In genomic region chr11:119712459-119713360, GRCh38 we compare ENCODE assay signal across 16 cellular contexts. TPM values are rescaled to one million over a fixed set of nuclear protein-coding genes. Genes with fewer than 3 reads are reported as not detected.
A peak's percentile ranks its signal among the peaks of the same experiment; 100 is the strongest.
DNase-seq lines count a peak whose midpoint lies in the region; ATAC-seq and TF ChIP-seq lines count a peak whose summit lies in the region.
"Had no signal": no experiment of that assay in that cellular context is flagged by ENCODE, and none has a peak within 500 bp of the region (broad histone marks: within the 10 kb centered on the region; RNA-seq: fewer than 3 reads in every experiment).

No MANE protein-coding gene starts in this region.

- H3K9me3 ChIP-seq in body of pancreas, result no peaks in the 10 kb centered on the region
- H3K9me3 ChIP-seq: SK-N-SH had no signal

- no peak for TF ChIP-seq CTCF in CD14-positive monocyte (IDR thresholded peaks at IDR 0.05)
- no peak for TF ChIP-seq CTCF in body of pancreas (IDR thresholded peaks at IDR 0.05)
- no peak for TF ChIP-seq CTCF in neural crest cell (conservative IDR thresholded peaks at IDR 0.05)
- TF ChIP-seq CTCF in lower leg skin (IDR thresholded peaks at IDR 0.05), result no peak

- H3K27me3 Mint-ChIP-seq in CD14-positive monocyte (ENCODE audit: low read depth in 3 of 3), result peaks cover 0 to 5% (median 1%) of the 10 kb centered on the region in 3 donors
- no peaks in the 10 kb centered on the region for H3K27me3 Mint-ChIP-seq in neural crest cell (ENCODE audit: low read depth)

- no peak for TF ChIP-seq POLR2A in body of pancreas (IDR thresholded peaks at IDR 0.05)
- TF ChIP-seq POLR2A in lower leg skin (IDR thresholded peaks at IDR 0.05), result no peak

- ATAC-seq in body of pancreas (peak; percentile 41), GM21447 (IDR thresholded peaks at IDR 0.05; ENCODE audit: unreplicated experiment) (no peak)
- ATAC-seq: activated T-helper 17 cell treated with anti-CD3 and anti-CD28 coated beads, Interleukin-2, amount 50 U/mL, for 72 hours; K562; stimulated activated naive CD8-positive, alpha-beta T cell treated with anti-CD3 and anti-CD28 coated beads, Interleukin-15, amount 100 ng/mL, for 72 hours had no signal

- peaks cover 4 to 5% of the 10 kb centered on the region in 2 donors for H3K36me3 Mint-ChIP-seq in CD14-positive monocyte
- no peaks in the 10 kb centered on the region for H3K36me3 Mint-ChIP-seq in neural crest cell (ENCODE audit: low read depth)

- H3K4me1 Mint-ChIP-seq in CD14-positive monocyte (peaks cover 63% of the 10 kb centered on the region), neural crest cell (peaks cover 55% of the 10 kb centered on the region)

- H3K9me3 Mint-ChIP-seq in CD14-positive monocyte (peaks cover 0 to 4% (median 0%) of the 10 kb centered on the region in 7 donors), neural crest cell (no peaks in the 10 kb centered on the region)
- H3K9me3 Mint-ChIP-seq: activated T-helper 17 cell treated with anti-CD3 and anti-CD28 coated beads, Interleukin-2, amount 50 U/mL, for 72 hours; stimulated activated naive CD8-positive, alpha-beta T cell treated with anti-CD3 and anti-CD28 coated beads, Interleukin-15, amount 100 ng/mL, for 72 hours had no signal

- H3K4me1 ChIP-seq in body of pancreas, result peaks cover 27% of the 10 kb centered on the region

- intact Hi-C loops in CD14-positive monocyte (cut with micrococcal nuclease) (no loop called here), body of pancreas (cut with DNase I) (no loop called here), posterior vena cava (cut with DNase I) (no loop called here), lower leg skin (cut with DNase I; ENCODE audit: low total_unique reads) (no loop called here)

- H3K4me3 Mint-ChIP-seq in CD14-positive monocyte (peak overlapping the region; percentile 6 to 55), neural crest cell (no peak overlapping the region)
- H3K4me3 Mint-ChIP-seq: activated T-helper 17 cell treated with anti-CD3 and anti-CD28 coated beads, Interleukin-2, amount 50 U/mL, for 72 hours; stimulated activated naive CD8-positive, alpha-beta T cell treated with anti-CD3 and anti-CD28 coated beads, Interleukin-15, amount 100 ng/mL, for 72 hours had no signal

- H3K4me3 ChIP-seq in body of pancreas (no peak overlapping the region), lower leg skin (ENCODE audit: low read depth, poor library complexity, severe bottlenecking) (no peak overlapping the region)
- H3K4me3 ChIP-seq: K562 had no signal

- H3K36me3 ChIP-seq in body of pancreas (replicated peaks in 1 of 2; ENCODE audit: insufficient read depth in 1 of 2, low read depth in 2 of 2), result no peaks in the 10 kb centered on the region

- no peak for DNase-seq in CD14-positive monocyte (ENCODE audit: low spot score)
- peak; percentile 90 for DNase-seq in MV-4-11 (lab: John Stamatoyannopoulos, UW)
- DNase-seq in body of pancreas, result peak in 1 of 4 donors; percentile 39
- no peak for DNase-seq in neural crest cell (ENCODE audit: low read depth, low spot score)
- no peak for DNase-seq in posterior vena cava (ENCODE audit: low spot score)
- DNase-seq in DMS79 (lab: John Stamatoyannopoulos, UW), result no peak
- no peak for DNase-seq in lower leg skin (ENCODE audit: low spot score in 2 of 2)
- DNase-seq: NCI-H1694 treated with DMSO at 0.1 percent for 48 hours; NCI-H345; SK-N-SH; stimulated activated CD4-positive, alpha-beta T cell treated with anti-CD3 and anti-CD28 coated beads, Interleukin-15, amount 100 ng/mL, for 24 hours; stimulated activated naive CD8-positive, alpha-beta T cell treated with anti-CD3 and anti-CD28 coated beads, Interleukin-15, amount 100 ng/mL, for 72 hours had no signal

- H3K27ac ChIP-seq in body of pancreas, result peak overlapping the region in 3 of 4 donors; percentile 44 to 68 (median 65)
- H3K27ac ChIP-seq: VCaP had no signal

- H3K27me3 ChIP-seq in body of pancreas, result no peaks in the 10 kb centered on the region

- peak overlapping the region; percentile 13 to 79 (median 64) for H3K27ac Mint-ChIP-seq in CD14-positive monocyte
- peak overlapping the region; percentile 78 for H3K27ac Mint-ChIP-seq in neural crest cell (ENCODE audit: unreplicated experiment)
- H3K27ac Mint-ChIP-seq: activated T-helper 17 cell treated with anti-CD3 and anti-CD28 coated beads, Interleukin-2, amount 50 U/mL, for 72 hours had no signal

- WGBS in body of pancreas, 2 donors, result 60 to 76% methylated on average over 10 of the region's 10 CpGs
- WGBS in lower leg skin, 2 donors, result 79 to 82% methylated on average over 10 of the region's 10 CpGs

RNA-seq across cellular contexts. Expression of gene NECTIN1, which starts 16.3 kb away (rescaled TPM):
- polyA plus RNA-seq in CD14-positive monocyte, result under 1 TPM; 0.53 to 0.85 TPM
- total RNA-seq in body of pancreas (10 to 100 TPM in 1 of 2 donors, 1 to 10 TPM in 1; 7.3 to 31.6 TPM), neural crest cell (44.6 and 49.2 TPM in 2 replicates), posterior vena cava (10 to 100 TPM; 10.6 to 11.4 TPM), lower leg skin (100 to 1,000 TPM; 111 to 142 (median 130) TPM)
